In the genomic region with DNA sequence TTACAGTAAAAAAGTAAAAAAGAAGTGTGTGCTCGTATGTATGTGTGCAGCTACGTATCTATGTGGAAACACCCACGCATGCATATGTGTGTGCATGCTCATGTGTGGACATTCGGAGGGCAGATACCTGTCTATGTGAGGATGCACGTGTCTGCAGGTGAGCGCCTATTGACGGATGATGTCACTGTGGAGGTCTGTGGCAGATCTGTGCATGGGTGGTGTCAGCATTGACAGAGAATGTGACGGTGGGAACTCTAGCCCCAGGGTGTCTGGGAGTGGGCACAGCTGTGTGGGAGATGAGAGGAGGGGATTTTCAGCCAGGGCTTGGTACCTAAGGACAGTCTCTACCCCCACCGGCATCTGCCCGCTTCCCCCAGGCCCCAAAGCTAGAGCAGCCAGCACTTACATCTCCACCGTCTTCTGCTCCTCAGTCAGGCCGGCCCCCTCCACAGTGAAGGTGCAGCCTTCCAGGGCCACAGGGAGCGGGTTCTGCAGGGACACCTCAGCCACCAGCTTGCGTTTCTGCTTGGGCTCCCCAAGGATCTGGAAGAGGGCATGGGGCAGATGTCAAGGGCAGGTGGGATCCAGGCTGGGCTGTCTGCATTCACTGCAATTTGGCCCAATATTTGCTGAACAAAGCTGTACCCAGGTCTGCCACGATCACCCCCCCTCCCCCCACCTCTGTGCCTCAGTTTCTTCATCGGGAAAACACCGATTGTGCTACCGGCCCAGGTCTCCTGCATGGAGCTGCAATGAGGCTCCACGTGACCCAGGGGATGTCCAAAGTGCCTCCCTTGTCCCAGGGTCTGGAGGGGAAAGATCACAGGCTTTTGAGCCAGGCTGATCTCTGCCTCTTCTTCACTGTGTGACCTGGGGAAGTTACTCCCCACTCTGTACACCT, we compare ENCODE assay signal across 1 cellular context.
TF ChIP-seq lines count a peak whose summit lies in the region.

No MANE protein-coding gene starts in this region.

TF ChIP-seq in endothelial cell of umbilical vein, 7 proteins besides CTCF, POLR2A, EP300 and RAD21:
- TF ChIP-seq POLR2AphosphoS5 (IDR thresholded peaks at IDR 0.05; ENCODE audit: insufficient read depth, low read depth, low read length) (peak; percentile 69), JUN (IDR thresholded peaks at IDR 0.05; ENCODE audit: borderline replicate concordance, insufficient read depth, insufficient read length, low read depth) (no peak), EZH2 (IDR thresholded peaks at IDR 0.05; ENCODE audit: borderline replicate concordance, low read depth, low read length, severe bottlenecking) (no peak)
